27 cellular contexts compared by ENCODE assay signal in genomic region chr21:36904093-36904666, GRCh38.
"Had no signal": no experiment of that assay in that cellular context is flagged by ENCODE, and none has a peak within 500 bp of the region (broad histone marks: within the 10 kb centered on the region; RNA-seq: fewer than 3 reads in every experiment).

No MANE protein-coding gene starts in this region.

- H3K27ac Mint-ChIP-seq: mesothelial cell of epicardium; naive B cell; nephron; stimulated activated naive CD8-positive, alpha-beta T cell treated with anti-CD3 and anti-CD28 coated beads, Interleukin-15, Interleukin-2, amounts not matched to agents 100 ng/mL and 50 ng/mL, for 24 hours; type B pancreatic cell had no signal

- H3K9me3 Mint-ChIP-seq: mesothelial cell of epicardium; naive B cell; nephron; neural crest cell; stimulated activated naive CD8-positive, alpha-beta T cell treated with anti-CD3 and anti-CD28 coated beads, Interleukin-15, Interleukin-2, amounts not matched to agents 100 ng/mL and 50 ng/mL, for 24 hours; type B pancreatic cell had no signal

- H3K27me3 ChIP-seq: pancreas, suprapubic skin, tibial artery, uterus had no signal

- H3K4me1 Mint-ChIP-seq: naive B cell, nephron, neural crest cell had no signal

- DNase-seq: islet precursor cell; left ventricle myocardium inferior; mesendoderm; naive B cell; nucleus accumbens; pancreas; posterior cingulate gyrus; retina; right cardiac atrium; stimulated activated CD4-positive, alpha-beta T cell treated with anti-CD3 and anti-CD28 coated beads, Interleukin-12 subunit alpha, Interleukin-12 subunit beta, amount 100 ng/mL, for 4 hours; stimulated activated CD4-positive, alpha-beta T cell treated with anti-CD3 and anti-CD28 coated beads, Interleukin-15, amount 100 ng/mL, for 24 hours; stimulated activated CD4-positive, alpha-beta T cell treated with anti-CD3 and anti-CD28 coated beads, Interleukin-2, amount 100 ng/mL, for 24 hours; stimulated activated CD4-positive, alpha-beta T cell treated with anti-CD3 and anti-CD28 coated beads, Interleukin-4, amount 100 ng/mL, for 1 hour; stimulated activated naive CD4-positive, alpha-beta T cell; tibial artery; uterus had no signal

- H3K4me3 ChIP-seq: left ventricle myocardium inferior, lung, pancreas, prostate gland, skin epidermis, suprapubic skin, thoracic aorta, tibial artery, uterus had no signal

- ATAC-seq: pancreas, right cardiac atrium, sciatic nerve had no signal

- H3K36me3 Mint-ChIP-seq: mesothelial cell of epicardium, type B pancreatic cell had no signal

- H3K9me3 ChIP-seq: left ventricle myocardium inferior, pancreas, prostate gland, suprapubic skin, thoracic aorta, tibial artery, uterus had no signal

- H3K4me1 ChIP-seq: left ventricle myocardium inferior, pancreas, prostate gland, suprapubic skin, tibial artery, uterus had no signal

- H3K27me3 Mint-ChIP-seq: naive B cell; stimulated activated naive CD8-positive, alpha-beta T cell treated with anti-CD3 and anti-CD28 coated beads, Interleukin-15, Interleukin-2, amounts not matched to agents 100 ng/mL and 50 ng/mL, for 24 hours; type B pancreatic cell had no signal

- FAIRE-seq: pancreas had no signal

- H3K27ac ChIP-seq: left ventricle myocardium inferior, pancreas, prostate gland, skin epidermis, suprapubic skin, thoracic aorta, tibial artery, uterus had no signal

- H3K4me3 Mint-ChIP-seq: mesothelial cell of epicardium; naive B cell; nephron; neural crest cell; stimulated activated naive CD8-positive, alpha-beta T cell treated with anti-CD3 and anti-CD28 coated beads, Interleukin-15, Interleukin-2, amounts not matched to agents 100 ng/mL and 50 ng/mL, for 24 hours; type B pancreatic cell had no signal

- H3K36me3 ChIP-seq: left ventricle myocardium inferior, pancreas, prostate gland, thoracic aorta, uterus had no signal
